ENCODE assay signal across 1 cellular context in the genomic region with DNA sequence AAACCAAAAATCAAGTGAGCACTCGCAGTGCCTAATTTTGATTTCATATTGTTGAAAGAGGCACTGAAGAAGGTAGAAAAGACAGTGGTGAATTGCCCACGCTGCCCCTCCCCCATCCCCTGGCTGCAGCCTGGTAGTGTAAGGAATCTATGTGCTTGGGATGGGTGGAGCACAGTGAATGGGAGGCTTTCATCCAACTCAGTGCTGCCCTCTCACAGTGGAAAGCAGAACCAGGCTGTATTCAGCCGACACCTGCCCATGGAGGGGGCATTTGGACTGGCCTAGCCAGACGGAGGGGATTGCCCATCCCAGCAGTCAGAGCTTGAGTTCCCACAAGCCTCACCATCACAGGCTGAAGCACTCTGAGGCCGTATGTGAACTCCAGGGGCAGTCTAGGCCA.
TF ChIP-seq lines count a peak whose summit lies in the region.

No MANE protein-coding gene starts in this region.

TF ChIP-seq in H1, 55 proteins besides CTCF, POLR2A, EP300 and RAD21:
- 0 out of 2 replicates have a peak, but pooled peaks have one; percentile 19 for TF ChIP-seq SP1 (IDR thresholded peaks at IDR 0.05; ENCODE audit: low read depth, low read length)
- no peak for TF ChIP-seq BRCA1 (IDR thresholded peaks at IDR 0.05; ENCODE audit: low read depth, low read length)
- TF ChIP-seq TAF7 (optimal IDR thresholded peaks at IDR 0.05; ENCODE audit: borderline replicate concordance, low read depth, low read length) = no peak
- no peak for TF ChIP-seq SIRT6 (IDR thresholded peaks at IDR 0.05; ENCODE audit: low read length)
- TF ChIP-seq CHD2 (IDR thresholded peaks at IDR 0.05; ENCODE audit: low read length) = peak; percentile 43; the same call in 1 of the 2 replicates
- TF ChIP-seq CBX8 (IDR thresholded peaks at IDR 0.05; ENCODE audit: borderline replicate concordance, low read depth, low read length) = no peak
TF ChIP-seq in H1: peak in this region for 2.
